1 cellular context compared by ENCODE assay signal in the genomic region with DNA sequence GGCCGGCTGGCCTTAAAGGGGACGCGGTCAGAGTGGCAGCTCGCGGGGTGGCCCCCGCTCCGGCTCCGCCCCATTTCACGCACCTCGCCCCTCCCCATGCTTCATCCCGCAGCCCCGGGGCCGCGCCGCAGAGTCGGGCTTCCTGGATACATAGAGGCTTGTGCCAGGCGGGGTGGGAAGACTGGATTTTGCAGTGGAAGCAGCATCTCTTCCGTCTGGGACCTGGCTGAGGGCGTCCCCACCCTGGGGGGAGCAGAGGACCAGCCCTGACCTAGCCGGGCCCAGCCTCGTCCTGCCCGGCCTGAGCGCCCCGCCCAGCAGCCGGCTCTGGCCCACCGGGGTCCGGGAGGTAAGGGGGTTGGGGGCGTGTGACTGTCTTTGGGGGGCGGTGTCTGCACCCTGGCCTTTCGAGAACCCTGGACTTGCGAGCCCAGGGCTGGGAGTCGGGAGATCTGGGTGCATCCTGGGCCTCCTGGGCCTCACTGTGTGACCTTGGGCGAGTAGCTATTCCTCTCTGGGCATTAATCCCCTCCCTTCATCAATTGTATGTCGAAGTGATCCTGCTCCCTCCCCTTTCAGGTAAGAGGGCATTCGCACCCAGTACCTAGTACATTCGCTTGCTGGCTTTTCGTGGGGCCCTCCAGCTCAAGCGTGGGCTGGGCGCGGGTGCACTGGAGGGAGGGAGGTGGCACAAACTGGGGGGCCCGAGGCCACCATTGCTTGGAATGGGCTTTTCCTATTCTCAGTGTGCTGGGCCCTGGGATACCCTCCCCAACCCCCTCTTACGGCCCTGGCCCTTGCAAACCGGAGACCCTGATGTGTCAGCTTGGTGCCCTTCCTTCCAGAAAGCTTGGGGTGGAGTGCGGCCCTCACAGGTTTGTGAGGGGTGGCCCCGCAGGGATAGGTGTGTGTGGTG.
TF ChIP-seq lines count a peak whose summit lies in the region.

A gene with protein sequence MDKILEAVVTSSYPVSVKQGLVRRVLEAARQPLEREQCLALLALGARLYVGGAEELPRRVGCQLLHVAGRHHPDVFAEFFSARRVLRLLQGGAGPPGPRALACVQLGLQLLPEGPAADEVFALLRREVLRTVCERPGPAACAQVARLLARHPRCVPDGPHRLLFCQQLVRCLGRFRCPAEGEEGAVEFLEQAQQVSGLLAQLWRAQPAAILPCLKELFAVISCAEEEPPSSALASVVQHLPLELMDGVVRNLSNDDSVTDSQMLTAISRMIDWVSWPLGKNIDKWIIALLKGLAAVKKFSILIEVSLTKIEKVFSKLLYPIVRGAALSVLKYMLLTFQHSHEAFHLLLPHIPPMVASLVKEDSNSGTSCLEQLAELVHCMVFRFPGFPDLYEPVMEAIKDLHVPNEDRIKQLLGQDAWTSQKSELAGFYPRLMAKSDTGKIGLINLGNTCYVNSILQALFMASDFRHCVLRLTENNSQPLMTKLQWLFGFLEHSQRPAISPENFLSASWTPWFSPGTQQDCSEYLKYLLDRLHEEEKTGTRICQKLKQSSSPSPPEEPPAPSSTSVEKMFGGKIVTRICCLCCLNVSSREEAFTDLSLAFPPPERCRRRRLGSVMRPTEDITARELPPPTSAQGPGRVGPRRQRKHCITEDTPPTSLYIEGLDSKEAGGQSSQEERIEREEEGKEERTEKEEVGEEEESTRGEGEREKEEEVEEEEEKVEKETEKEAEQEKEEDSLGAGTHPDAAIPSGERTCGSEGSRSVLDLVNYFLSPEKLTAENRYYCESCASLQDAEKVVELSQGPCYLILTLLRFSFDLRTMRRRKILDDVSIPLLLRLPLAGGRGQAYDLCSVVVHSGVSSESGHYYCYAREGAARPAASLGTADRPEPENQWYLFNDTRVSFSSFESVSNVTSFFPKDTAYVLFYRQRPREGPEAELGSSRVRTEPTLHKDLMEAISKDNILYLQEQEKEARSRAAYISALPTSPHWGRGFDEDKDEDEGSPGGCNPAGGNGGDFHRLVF (plus strand): TSS at position 111 of the 916 bp plus-strand sequence. CDS start 7,327 bp downstream, outside the sequence.

TF ChIP-seq in endothelial cell of umbilical vein, 7 proteins besides CTCF, POLR2A, EP300 and RAD21:
- TF ChIP-seq JUN (IDR thresholded peaks at IDR 0.05; ENCODE audit: borderline replicate concordance, insufficient read depth, insufficient read length, low read depth) (no peak), POLR2AphosphoS5 (IDR thresholded peaks at IDR 0.05; ENCODE audit: insufficient read depth, low read depth, low read length) (peak; percentile 10), MYC (IDR thresholded peaks at IDR 0.05; ENCODE audit: low read depth, low read length) (no peak)
